1 cellular context compared by ENCODE assay signal in the genomic region with DNA sequence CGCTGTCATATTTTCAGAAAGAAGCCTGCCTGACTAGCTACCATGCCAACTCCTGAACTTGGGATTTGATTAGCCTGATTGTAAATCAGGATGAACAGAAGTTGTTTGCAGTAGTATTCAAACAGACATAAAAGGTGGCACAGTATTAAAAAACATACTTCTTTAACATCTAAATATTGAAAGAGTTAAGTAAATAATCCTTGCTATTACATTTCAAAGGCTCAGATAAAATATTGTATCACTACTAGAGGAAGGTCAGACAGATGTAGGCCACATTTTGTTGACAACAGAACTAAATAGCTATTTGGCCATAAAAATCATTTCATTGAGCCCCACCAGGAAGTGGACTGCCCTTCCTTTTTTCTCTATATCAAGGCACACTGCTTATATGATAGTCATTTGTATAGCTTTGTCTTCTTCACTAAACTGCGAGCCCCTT.
TF ChIP-seq lines count a peak whose summit lies in the region.

No MANE protein-coding gene starts in this region.

TF ChIP-seq in endothelial cell of umbilical vein, 7 proteins besides CTCF, POLR2A, EP300 and RAD21 (continued from another document):
- TF ChIP-seq FOS (IDR thresholded peaks at IDR 0.05; ENCODE audit: borderline replicate concordance, insufficient read depth, low read length), result no peak
- no peak for TF ChIP-seq POLR2AphosphoS5 (IDR thresholded peaks at IDR 0.05; ENCODE audit: insufficient read depth, low read depth, low read length)
